In the genomic region with DNA sequence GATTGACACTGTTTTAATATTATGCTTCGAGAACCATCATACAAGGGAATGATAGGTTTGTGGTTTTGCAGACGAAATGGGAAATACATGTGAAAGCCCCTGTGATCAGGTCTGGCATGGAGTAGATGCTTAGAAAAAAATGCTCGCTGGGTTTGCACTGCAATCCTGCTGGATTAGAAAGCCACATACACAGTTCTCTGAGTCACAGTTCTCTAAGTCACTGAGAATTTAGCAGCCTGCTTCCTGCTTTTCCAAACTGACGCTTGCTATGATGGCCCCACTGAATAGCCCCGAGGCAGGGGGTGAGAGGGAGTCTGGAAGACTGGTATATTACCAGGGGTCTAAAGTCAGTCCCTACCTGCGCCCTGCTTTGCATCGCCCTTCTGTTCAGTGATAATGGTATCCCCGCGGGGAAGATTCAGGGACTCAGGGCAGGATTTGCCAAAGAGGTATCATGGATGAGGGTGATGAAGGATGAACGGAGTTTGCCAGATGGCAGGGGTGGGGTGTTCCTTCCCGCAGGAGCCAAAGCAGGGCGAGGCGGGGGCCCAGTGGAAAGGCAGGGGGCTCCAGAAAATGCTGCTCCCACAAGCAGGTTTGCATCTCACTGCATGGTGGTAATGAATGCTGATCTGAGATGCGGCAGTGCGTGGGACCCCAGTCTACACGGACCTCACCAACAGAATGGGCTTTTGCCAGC, we compare ENCODE assay signal across 11 cellular contexts.
DNase-seq lines count a peak whose midpoint lies in the region; ATAC-seq and TF ChIP-seq lines count a peak whose summit lies in the region.
"Had no signal": no experiment of that assay in that cellular context is flagged by ENCODE, and none has a peak within 500 bp of the region (broad histone marks: within the 10 kb centered on the region; RNA-seq: fewer than 3 reads in every experiment).

No MANE protein-coding gene starts in this region.

- peak overlapping the region; percentile 52 for H3K9ac ChIP-seq in NT2/D1 (ENCODE audit: insufficient read length, low read depth)

- H3K27me3 Mint-ChIP-seq in Caco-2 (ENCODE audit: insufficient read depth, unreplicated experiment), result no peaks in the 10 kb centered on the region
- H3K27me3 Mint-ChIP-seq: memory B cell had no signal

- H3K27me3 ChIP-seq in NT2/D1 (ENCODE audit: insufficient read depth, insufficient read length) (no peaks in the 10 kb centered on the region), esophagus muscularis mucosa (no peaks in the 10 kb centered on the region), vagina (no peaks in the 10 kb centered on the region), Caco-2 (replicated peaks; ENCODE audit: control insufficient read depth, insufficient read depth, low read length) (no peaks in the 10 kb centered on the region)

- H3K27ac ChIP-seq in esophagus muscularis mucosa (replicated peaks in 1 of 4) (peak overlapping the region in 3 of 4 donors; percentile 51 to 88 (median 57)), vagina (no peak overlapping the region)

- no peaks in the 10 kb centered on the region for H3K9me3 Mint-ChIP-seq in Caco-2 (ENCODE audit: unreplicated experiment)
- H3K9me3 Mint-ChIP-seq: memory B cell had no signal

- CTCF ChIA-PET in Caco-2 (lab: Charles Lee), result no interaction called here

- H3K4me3 Mint-ChIP-seq in Caco-2 (ENCODE audit: unreplicated experiment), result no peak overlapping the region
- H3K4me3 Mint-ChIP-seq: memory B cell had no signal

- H3K27ac Mint-ChIP-seq in Caco-2 (ENCODE audit: unreplicated experiment), result no peak overlapping the region
- H3K27ac Mint-ChIP-seq: memory B cell had no signal

- intact Hi-C loops in esophagus muscularis mucosa (cut with DNase I), result loop anchor here (5.0 kb wide), 2 partner anchors 34 to 94 kb away; no protein-coding TSS in a partner anchor
- intact Hi-C loops in posterior vena cava (cut with DNase I), result loop anchor here in 1 of 2 donors (5.0 kb wide), 1 partner anchor 84 kb away; no protein-coding TSS in a partner anchor
- intact Hi-C loops in vagina (cut with DNase I), result no loop called here
- intact Hi-C loops in Caco-2 (cut with micrococcal nuclease; ENCODE audit: unreplicated experiment), result no loop called here

- TF ChIP-seq CTCF in esophagus muscularis mucosa (IDR thresholded peaks at IDR 0.05), result no peak
- TF ChIP-seq CTCF in vagina (IDR thresholded peaks at IDR 0.05), result no peak
- TF ChIP-seq CTCF in Caco-2 (IDR thresholded peaks at IDR 0.05; ENCODE audit: insufficient read depth in 1 of 2, low read depth in 1 of 2, low read length in 1 of 2, severe bottlenecking in 1 of 2, unreplicated experiment in 1 of 2), result no peak

- no peak for TF ChIP-seq EP300 in esophagus muscularis mucosa (IDR thresholded peaks at IDR 0.05)

- TF ChIP-seq POLR2A in esophagus muscularis mucosa (IDR thresholded peaks at IDR 0.05; ENCODE audit: low read depth) (no peak), vagina (IDR thresholded peaks at IDR 0.05) (no peak)

- BruUV-seq in Caco-2 (replicated peaks; lab: Mats Ljungman, UMichigan), result no TSS peak

- H3K9me3 ChIP-seq in NT2/D1 (ENCODE audit: insufficient read depth, low read length), result peaks cover 9% of the 10 kb centered on the region; the same call in 1 of the 2 replicates
- H3K9me3 ChIP-seq in esophagus muscularis mucosa, result no peaks in the 10 kb centered on the region
- no peaks in the 10 kb centered on the region for H3K9me3 ChIP-seq in vagina
- no peaks in the 10 kb centered on the region for H3K9me3 ChIP-seq in Caco-2
- H3K9me3 ChIP-seq: HAP-1, thoracic aorta had no signal

- WGBS in esophagus muscularis mucosa, result 81% methylated on average over 14 of the region's 16 CpGs

- H3K4me1 ChIP-seq in NT2/D1 (ENCODE audit: insufficient read depth, insufficient read length) (peaks cover 30% of the 10 kb centered on the region), esophagus muscularis mucosa (peaks cover 26 to 53% (median 39%) of the 10 kb centered on the region in 4 donors), vagina (peaks cover 28% of the 10 kb centered on the region), Caco-2 (peaks cover 10% of the 10 kb centered on the region)
- H3K4me1 ChIP-seq: HAP-1 had no signal

- H3K36me3 ChIP-seq in NT2/D1 (ENCODE audit: insufficient read depth, insufficient read length, low read length) (peaks cover 3% of the 10 kb centered on the region), esophagus muscularis mucosa (no peaks in the 10 kb centered on the region), vagina (no peaks in the 10 kb centered on the region), Caco-2 (ENCODE audit: control insufficient read depth, insufficient read depth, low read length) (no peaks in the 10 kb centered on the region)
- H3K36me3 ChIP-seq: HAP-1, thoracic aorta had no signal

- no peak overlapping the region for H3K4me3 ChIP-seq in NT2/D1 (ENCODE audit: insufficient read length, low read depth)
- H3K4me3 ChIP-seq in esophagus muscularis mucosa, result no peak overlapping the region
- H3K4me3 ChIP-seq in vagina, result no peak overlapping the region
- no peak overlapping the region for H3K4me3 ChIP-seq in Caco-2 (ENCODE audit: low read depth, low read length)
- H3K4me3 ChIP-seq: HAP-1, thoracic aorta had no signal

- ATAC-seq in GM18858 (IDR thresholded peaks at IDR 0.05; ENCODE audit: unreplicated experiment), result no peak

- peak; percentile 87 for DNase-seq in EH (ENCODE audit: low read depth)
- no peak for DNase-seq in NT2/D1 (ENCODE audit: low read depth, low spot score)
- no peak for DNase-seq in esophagus muscularis mucosa (ENCODE audit: extremely low spot score)
- peak; percentile 37 for DNase-seq in posterior vena cava (ENCODE audit: low spot score)
- DNase-seq in vagina (ENCODE audit: extremely low spot score in 2 of 2), result no peak
- no peak for DNase-seq in NCI-H510A treated with DMSO at 0.1 percent for 48 hours (lab: John Stamatoyannopoulos, UW)
- no peak for DNase-seq in Caco-2

- no peaks in the 10 kb centered on the region for H3K36me3 Mint-ChIP-seq in Caco-2 (ENCODE audit: insufficient read depth, unreplicated experiment)

- H3K4me1 Mint-ChIP-seq in Caco-2 (ENCODE audit: low read depth, unreplicated experiment), result no peaks in the 10 kb centered on the region

- POLR2A ChIA-PET in Caco-2 (lab: Charles Lee), result no interaction called here

Comparison
In these comparisons a context has a peak if more than half of its experiments do, and no peak if none do; other contexts are left out.
1. DNase-seq: peak in EH (single experiment) and posterior vena cava (single experiment); none in NT2/D1 (single experiment), esophagus muscularis mucosa (single experiment), vagina (0 of 2), NCI-H510A treated with DMSO at 0.1 percent for 48 hours (single experiment) and Caco-2 (0 of 2).